Comparison of ENCODE assay signal across 9 cellular contexts in genomic region chr17:67477687-67478086, GRCh38.
DNase-seq lines count a peak whose midpoint lies in the region; ATAC-seq and TF ChIP-seq lines count a peak whose summit lies in the region.
"Had no signal": no experiment of that assay in that cellular context is flagged by ENCODE, and none has a peak within 500 bp of the region (broad histone marks: within the 10 kb centered on the region; RNA-seq: fewer than 3 reads in every experiment).

No MANE protein-coding gene starts in this region.

- DNase-seq in DMS53 (lab: John Stamatoyannopoulos, UW) (peak; percentile 12), DMS53 treated with DMSO at 0.1 percent for 48 hours (lab: John Stamatoyannopoulos, UW; ENCODE audit: unreplicated experiment) (no peak), kidney tubule cell (ENCODE audit: low spot score) (peak; percentile 83), NCI-H748 treated with DMSO at 0.1 percent for 48 hours (lab: John Stamatoyannopoulos, UW) (no peak), uterus (no peak)
- DNase-seq in activated T-cell treated with anti-CD3 and anti-CD28 coated beads, Interleukin-2, amount 50 U/mL, for 72 hours: peak; percentile 73 to 84

- no peak for TF ChIP-seq POLR2A in uterus (IDR thresholded peaks at IDR 0.05)

- H3K4me1 Mint-ChIP-seq in activated T-cell treated with anti-CD3 and anti-CD28 coated beads, Interleukin-2, amount 50 U/mL, for 72 hours (ENCODE audit: low read depth): peaks cover 90% of the 10 kb centered on the region
- peaks cover 87% of the 10 kb centered on the region for H3K4me1 Mint-ChIP-seq in stimulated activated naive CD8-positive, alpha-beta T cell treated with anti-CD3 and anti-CD28 coated beads, Interleukin-15, Interleukin-2, amounts not matched to agents 100 ng/mL and 50 ng/mL, for 24 hours (ENCODE audit: low read depth)

- H3K4me3 Mint-ChIP-seq in activated T-cell treated with anti-CD3 and anti-CD28 coated beads, Interleukin-2, amount 50 U/mL, for 72 hours: peak overlapping the region; percentile 87 to 98
- H3K4me3 Mint-ChIP-seq in stimulated activated naive CD8-positive, alpha-beta T cell treated with anti-CD3 and anti-CD28 coated beads, Interleukin-15, Interleukin-2, amounts not matched to agents 100 ng/mL and 50 ng/mL, for 24 hours: peak overlapping the region; percentile 87

- peak overlapping the region; percentile 93 for H3K27ac Mint-ChIP-seq in activated T-cell treated with anti-CD3 and anti-CD28 coated beads, Interleukin-2, amount 50 U/mL, for 72 hours
- peak overlapping the region; percentile 93 for H3K27ac Mint-ChIP-seq in stimulated activated naive CD8-positive, alpha-beta T cell treated with anti-CD3 and anti-CD28 coated beads, Interleukin-15, Interleukin-2, amounts not matched to agents 100 ng/mL and 50 ng/mL, for 24 hours

- no peaks in the 10 kb centered on the region for H3K9me3 ChIP-seq in uterus

- H3K4me1 ChIP-seq in uterus: no peaks in the 10 kb centered on the region

- intact Hi-C loops in uterus (cut with DNase I; ENCODE audit: low total_unique reads): no loop called here

- H3K4me3 ChIP-seq in uterus: no peak overlapping the region

- TF ChIP-seq CTCF in uterus (IDR thresholded peaks at IDR 0.05): no peak

- peak; percentile 81 to 84 for ATAC-seq in activated T-cell treated with anti-CD3 and anti-CD28 coated beads, Interleukin-2, amount 50 U/mL, for 72 hours (replicated peaks in 1 of 2)
- no peak for ATAC-seq in GM18861 (IDR thresholded peaks at IDR 0.05; ENCODE audit: unreplicated experiment)

- no peaks in the 10 kb centered on the region for H3K27me3 ChIP-seq in uterus

- H3K36me3 ChIP-seq in uterus: no peaks in the 10 kb centered on the region

- H3K36me3 Mint-ChIP-seq in activated T-cell treated with anti-CD3 and anti-CD28 coated beads, Interleukin-2, amount 50 U/mL, for 72 hours (ENCODE audit: insufficient read depth in 2 of 2): no peaks in the 10 kb centered on the region
- H3K36me3 Mint-ChIP-seq in stimulated activated naive CD8-positive, alpha-beta T cell treated with anti-CD3 and anti-CD28 coated beads, Interleukin-15, Interleukin-2, amounts not matched to agents 100 ng/mL and 50 ng/mL, for 24 hours (ENCODE audit: low read depth): no peaks in the 10 kb centered on the region

- H3K27ac ChIP-seq in uterus: peak overlapping the region in 1 of 2 donors; percentile 65
- H3K27ac ChIP-seq: 22Rv1 had no signal

- no peaks in the 10 kb centered on the region for H3K9me3 Mint-ChIP-seq in activated T-cell treated with anti-CD3 and anti-CD28 coated beads, Interleukin-2, amount 50 U/mL, for 72 hours
- H3K9me3 Mint-ChIP-seq in stimulated activated naive CD8-positive, alpha-beta T cell treated with anti-CD3 and anti-CD28 coated beads, Interleukin-15, Interleukin-2, amounts not matched to agents 100 ng/mL and 50 ng/mL, for 24 hours: no peaks in the 10 kb centered on the region

- no peaks in the 10 kb centered on the region for H3K27me3 Mint-ChIP-seq in activated T-cell treated with anti-CD3 and anti-CD28 coated beads, Interleukin-2, amount 50 U/mL, for 72 hours (ENCODE audit: low read depth)
- no peaks in the 10 kb centered on the region for H3K27me3 Mint-ChIP-seq in stimulated activated naive CD8-positive, alpha-beta T cell treated with anti-CD3 and anti-CD28 coated beads, Interleukin-15, Interleukin-2, amounts not matched to agents 100 ng/mL and 50 ng/mL, for 24 hours

Comparison
In these comparisons a context has a peak if more than half of its experiments do, and no peak if none do; other contexts are left out.
1. DNase-seq: peak in DMS53 (single experiment), activated T-cell treated with anti-CD3 and anti-CD28 coated beads, Interleukin-2, amount 50 U/mL, for 72 hours (2 of 2) and kidney tubule cell (single experiment); none in DMS53 treated with DMSO at 0.1 percent for 48 hours (single experiment), NCI-H748 treated with DMSO at 0.1 percent for 48 hours (single experiment) and uterus (0 of 2).